10 cellular contexts compared by ENCODE assay signal in genomic region chr11:7517743-7518142, GRCh38. TPM values are rescaled to one million over a fixed set of nuclear protein-coding genes. Genes with fewer than 3 reads are reported as not detected.
A peak's percentile ranks its signal among the peaks of the same experiment; 100 is the strongest.
DNase-seq lines count a peak whose midpoint lies in the region; ATAC-seq, FAIRE-seq and TF ChIP-seq lines count a peak whose summit lies in the region.
"Not testable (repeated sequence)": the region's sequence is repeated elsewhere in the genome, so short reads cannot be mapped to it uniquely, and the experiment has no call there.
"Had no signal": no experiment of that assay in that cellular context is flagged by ENCODE, and none has a peak within 500 bp of the region (broad histone marks: within the 10 kb centered on the region; RNA-seq: fewer than 3 reads in every experiment).

No MANE protein-coding gene starts in this region.

- peaks cover 30% of the 10 kb centered on the region for H3K27me3 Mint-ChIP-seq in CD4-positive, CD25-positive, alpha-beta regulatory T cell
- H3K27me3 Mint-ChIP-seq in naive thymus-derived CD8-positive, alpha-beta T cell, result not testable (repeated sequence)

- not testable (repeated sequence) for H3K4me3 Mint-ChIP-seq in CD4-positive, CD25-positive, alpha-beta regulatory T cell
- H3K4me3 Mint-ChIP-seq in naive thymus-derived CD8-positive, alpha-beta T cell, result peak overlapping the region in 3 of 10 donors; percentile 2 to 94 (median 13)

- peak; percentile 57 for FAIRE-seq in GM12892 (lab: Jason Lieb, UNC)

- not testable (repeated sequence) for H3K9me3 Mint-ChIP-seq in CD4-positive, CD25-positive, alpha-beta regulatory T cell
- H3K9me3 Mint-ChIP-seq in activated naive CD4-positive, alpha-beta T cell treated with anti-CD3 and anti-CD28 coated beads, Interleukin-2, amount 50 U/mL, for 72 hours, result peaks cover 8 to 22% of the 10 kb centered on the region in 2 donors
- peaks cover 0 to 11% (median 0%) of the 10 kb centered on the region in 9 donors for H3K9me3 Mint-ChIP-seq in naive thymus-derived CD8-positive, alpha-beta T cell

- not testable (repeated sequence) for TF ChIP-seq POLR2A in GM12892 (IDR thresholded peaks at IDR 0.05; ENCODE audit: low read depth, low read length)

- peaks cover 15 to 54% (median 20%) of the 10 kb centered on the region in 4 donors for H3K4me1 Mint-ChIP-seq in CD4-positive, CD25-positive, alpha-beta regulatory T cell
- H3K4me1 Mint-ChIP-seq in naive thymus-derived CD8-positive, alpha-beta T cell, result peaks cover 30 to 51% (median 45%) of the 10 kb centered on the region in 4 donors

- not testable (repeated sequence) for TF ChIP-seq CTCF in OCI-LY3 (IDR thresholded peaks at IDR 0.05; ENCODE audit: low read depth, low read length); coronary artery (IDR thresholded peaks at IDR 0.05)

- H3K27me3 ChIP-seq in CD4-positive, CD25-positive, alpha-beta regulatory T cell (ENCODE audit: control insufficient read depth, insufficient read depth, low read length); OCI-LY3 (ENCODE audit: low read depth, low read length): not testable (repeated sequence)

- peaks cover 17% of the 10 kb centered on the region for H3K4me1 ChIP-seq in CD4-positive, CD25-positive, alpha-beta regulatory T cell (ENCODE audit: control insufficient read depth, insufficient read depth, low read length, poor library complexity, severe bottlenecking)
- peaks cover 70% of the 10 kb centered on the region for H3K4me1 ChIP-seq in OCI-LY3 (ENCODE audit: low read length)

- H3K4me2 ChIP-seq in OCI-LY3 (ENCODE audit: low read length), result peak overlapping the region; percentile 95

- H3K79me2 ChIP-seq in OCI-LY3 (ENCODE audit: low read length), result peaks cover 82% of the 10 kb centered on the region

- DNase-seq in CD4-positive, CD25-positive, alpha-beta regulatory T cell; GM12892 (ENCODE audit: insufficient read length); activated naive CD4-positive, alpha-beta T cell treated with anti-CD3 and anti-CD28 coated beads, Interleukin-2, amount 50 U/mL, for 72 hours (ENCODE audit: low spot score in 2 of 2); naive thymus-derived CD8-positive, alpha-beta T cell: not testable (repeated sequence)
- DNase-seq in coronary artery (ENCODE audit: low spot score), result peak; percentile 38

- POLR2A ChIA-PET in naive thymus-derived CD8-positive, alpha-beta T cell (lab: Charles Lee), result interaction anchor here (8.7 kb wide), 1 partner anchor 6 kb away, joined by 55 read pairs; no protein-coding TSS in a partner anchor

- H3K36me3 ChIP-seq in CD4-positive, CD25-positive, alpha-beta regulatory T cell (ENCODE audit: control insufficient read depth, insufficient read depth, low read length), result not testable (repeated sequence)
- H3K36me3 ChIP-seq in OCI-LY3 (replicated peaks; ENCODE audit: low read depth, low read length), result peaks cover 15% of the 10 kb centered on the region

- not testable (repeated sequence) for H3K9me3 ChIP-seq in CD4-positive, CD25-positive, alpha-beta regulatory T cell (ENCODE audit: control insufficient read depth in 2 of 2, low read length in 2 of 2); OCI-LY3 (ENCODE audit: insufficient read depth, low read length)

- not testable (repeated sequence) for H2AFZ ChIP-seq in OCI-LY3 (ENCODE audit: low read depth, low read length)

- not testable (repeated sequence) for ATAC-seq in CD4-positive, CD25-positive, alpha-beta regulatory T cell (ENCODE audit: low read depth in 2 of 2); activated naive CD4-positive, alpha-beta T cell treated with anti-CD3 and anti-CD28 coated beads, Interleukin-2, amount 50 U/mL, for 72 hours; naive thymus-derived CD8-positive, alpha-beta T cell

- peak overlapping the region in 2 of 3 donors; percentile 6 to 83 for H3K27ac Mint-ChIP-seq in CD4-positive, CD25-positive, alpha-beta regulatory T cell
- H3K27ac Mint-ChIP-seq in activated naive CD4-positive, alpha-beta T cell treated with anti-CD3 and anti-CD28 coated beads, Interleukin-2, amount 50 U/mL, for 72 hours, result peak overlapping the region; percentile 13 to 15
- H3K27ac Mint-ChIP-seq in naive thymus-derived CD8-positive, alpha-beta T cell, result peak overlapping the region in 9 of 10 donors; percentile 32 to 98 (median 93)

- H3K36me3 Mint-ChIP-seq in CD4-positive, CD25-positive, alpha-beta regulatory T cell; naive thymus-derived CD8-positive, alpha-beta T cell: not testable (repeated sequence)
- peaks cover 4 to 23% of the 10 kb centered on the region in 2 donors for H3K36me3 Mint-ChIP-seq in activated naive CD4-positive, alpha-beta T cell treated with anti-CD3 and anti-CD28 coated beads, Interleukin-2, amount 50 U/mL, for 72 hours

- H3K4me3 ChIP-seq in CD4-positive, CD25-positive, alpha-beta regulatory T cell (ENCODE audit: low read depth, low read length); coronary artery: not testable (repeated sequence)
- H3K4me3 ChIP-seq in OCI-LY3 (ENCODE audit: low read length), result peak overlapping the region; percentile 78

- peak overlapping the region; percentile 92; the same call in 1 of the 2 replicates for H3K9ac ChIP-seq in OCI-LY3 (ENCODE audit: low read length)

- H4K20me1 ChIP-seq in OCI-LY3 (ENCODE audit: insufficient read depth, low read length), result peaks cover 22% of the 10 kb centered on the region

- not testable (repeated sequence) for H3K27ac ChIP-seq in CD4-positive, CD25-positive, alpha-beta regulatory T cell (ENCODE audit: insufficient read depth, low read length, poor library complexity, severe bottlenecking); OCI-LY3 (ENCODE audit: low read length); coronary artery

RNA-seq across cellular contexts. Expression of gene PPFIBP2, which starts 3.9 kb away (rescaled TPM):
- total RNA-seq in CD4-positive, CD25-positive, alpha-beta regulatory T cell, result 10.6 TPM
- polyA plus RNA-seq in CD4-positive, CD25-positive, alpha-beta regulatory T cell, result 1 to 10 TPM in 3 of 4 donors, under 1 TPM in 1; 0.47 to 4.8 (median 2.8) TPM
- 42.0 TPM for polyA plus RNA-seq in GM12892 (2012; ENCODE audit: missing spikeins)
- total RNA-seq in activated naive CD4-positive, alpha-beta T cell treated with anti-CD3 and anti-CD28 coated beads, Interleukin-2, amount 50 U/mL, for 72 hours, result 10 to 100 TPM; 13.7 to 19.9 TPM
- 10 to 100 TPM; 82.6 to 88.0 TPM for total RNA-seq in naive thymus-derived CD8-positive, alpha-beta T cell
- polyA plus RNA-seq in naive thymus-derived CD8-positive, alpha-beta T cell, result 10 to 100 TPM in 1 of 3 donors, 1 to 10 TPM in 2; 2.6 to 32.2 (median 5.6) TPM

RNA-seq across cellular contexts. Expression of gene OLFML1, which starts 32.4 kb away (rescaled TPM):
- not detected for total RNA-seq in CD4-positive, CD25-positive, alpha-beta regulatory T cell
- polyA plus RNA-seq in CD4-positive, CD25-positive, alpha-beta regulatory T cell, result under 1 TPM in 3 of 4 donors, not detected in 1; 0.10 to 0.13 (median 0.11) TPM
- 0.64 TPM for polyA plus RNA-seq in GM12892 (2012; ENCODE audit: missing spikeins)
- total RNA-seq in activated naive CD4-positive, alpha-beta T cell treated with anti-CD3 and anti-CD28 coated beads, Interleukin-2, amount 50 U/mL, for 72 hours, result not detected
- not detected for total RNA-seq in naive thymus-derived CD8-positive, alpha-beta T cell
- under 1 TPM in 2 of 3 donors, not detected in 1; 0.15 to 0.22 TPM for polyA plus RNA-seq in naive thymus-derived CD8-positive, alpha-beta T cell
- total RNA-seq: Calu3, Daoy had no signal
- polyA plus RNA-seq: A549, H1 had no signal

Comparison
In these comparisons a context has a peak if more than half of its experiments do, and no peak if none do; other contexts are left out.
1. H3K27ac Mint-ChIP-seq: peak in every context shown above with its lines; median percentile 93 in naive thymus-derived CD8-positive, alpha-beta T cell; 44 in CD4-positive, CD25-positive, alpha-beta regulatory T cell; 14 in activated naive CD4-positive, alpha-beta T cell treated with anti-CD3 and anti-CD28 coated beads, Interleukin-2, amount 50 U/mL, for 72 hours.